30 cellular contexts compared by ENCODE assay signal in genomic region chr6:38208028-38208427, GRCh38.
"Had no signal": no experiment of that assay in that cellular context is flagged by ENCODE, and none has a peak within 500 bp of the region (broad histone marks: within the 10 kb centered on the region; RNA-seq: fewer than 3 reads in every experiment).

No MANE protein-coding gene starts in this region.

- H3K4me3 Mint-ChIP-seq: mesothelial cell of epicardium; naive B cell; natural killer cell; nephron progenitor cell; neural progenitor cell; stimulated activated naive B cell treated with anti-CD40 and anti-IgM and Interleukin-4, amounts not matched to agents 10 μg/mL and 1 μg/mL and 100 μg/mL, for 72 hours had no signal

- H3K27ac ChIP-seq: left lung, lower lobe of right lung, neural progenitor cell, neutrophil, pancreas, prostate gland, skin epidermis, stomach, suprapubic skin, thoracic aorta, tibial artery, upper lobe of right lung had no signal

- H3K36me3 Mint-ChIP-seq: natural killer cell had no signal

- H3K27ac Mint-ChIP-seq: mesothelial cell of epicardium; natural killer cell; nephron progenitor cell; stimulated activated naive B cell treated with anti-CD40 and anti-IgM and Interleukin-4, amounts not matched to agents 10 μg/mL and 1 μg/mL and 100 μg/mL, for 72 hours had no signal

- DNase-seq: hippocampal formation; kidney glomerular epithelial cell; left cardiac atrium; left lung; lower lobe of right lung; mammary epithelial cell; mesenchymal stem cell; naive B cell; natural killer cell; pancreas; retina; right cardiac atrium; stimulated activated CD4-positive, alpha-beta T cell treated with anti-CD3 and anti-CD28 coated beads, Interleukin-12 subunit alpha, Interleukin-12 subunit beta, amount 100 ng/mL, for 4 hours; stimulated activated CD4-positive, alpha-beta T cell treated with anti-CD3 and anti-CD28 coated beads, Interleukin-15, amount 100 ng/mL, for 24 hours; stimulated activated CD4-positive, alpha-beta T cell treated with anti-CD3 and anti-CD28 coated beads, Interleukin-2, amount 100 ng/mL, for 24 hours; stimulated activated CD4-positive, alpha-beta T cell treated with anti-CD3 and anti-CD28 coated beads, Interleukin-4, amount 100 ng/mL, for 1 hour; stimulated activated naive B cell treated with anti-CD40 and anti-IgM and Interleukin-4, amounts not matched to agents 10 μg/mL and 1 μg/mL and 100 μg/mL, for 72 hours; stimulated activated naive CD8-positive, alpha-beta T cell treated with anti-CD3 and anti-CD28 coated beads, Interleukin-15, Interleukin-2, amounts not matched to agents 100 U/mL and 50 U/mL, for 24 hours; stomach; tibial artery; trophoblast cell; upper lobe of right lung had no signal

- H3K9me3 Mint-ChIP-seq: natural killer cell; nephron progenitor cell; stimulated activated naive B cell treated with anti-CD40 and anti-IgM and Interleukin-4, amounts not matched to agents 10 μg/mL and 1 μg/mL and 100 μg/mL, for 72 hours had no signal

- H3K27me3 Mint-ChIP-seq: naive B cell; stimulated activated naive B cell treated with anti-CD40 and anti-IgM and Interleukin-4, amounts not matched to agents 10 μg/mL and 1 μg/mL and 100 μg/mL, for 72 hours had no signal
